In genomic region chr11:69350040-69350439, GRCh38 we compare ENCODE assay signal across 1 cellular context.
TF ChIP-seq lines count a peak whose summit lies in the region.

No MANE protein-coding gene starts in this region.

TF ChIP-seq in IMR-90, 13 proteins besides CTCF, POLR2A, EP300 and RAD21 (continued from another document):
- TF ChIP-seq, protein P1, sequence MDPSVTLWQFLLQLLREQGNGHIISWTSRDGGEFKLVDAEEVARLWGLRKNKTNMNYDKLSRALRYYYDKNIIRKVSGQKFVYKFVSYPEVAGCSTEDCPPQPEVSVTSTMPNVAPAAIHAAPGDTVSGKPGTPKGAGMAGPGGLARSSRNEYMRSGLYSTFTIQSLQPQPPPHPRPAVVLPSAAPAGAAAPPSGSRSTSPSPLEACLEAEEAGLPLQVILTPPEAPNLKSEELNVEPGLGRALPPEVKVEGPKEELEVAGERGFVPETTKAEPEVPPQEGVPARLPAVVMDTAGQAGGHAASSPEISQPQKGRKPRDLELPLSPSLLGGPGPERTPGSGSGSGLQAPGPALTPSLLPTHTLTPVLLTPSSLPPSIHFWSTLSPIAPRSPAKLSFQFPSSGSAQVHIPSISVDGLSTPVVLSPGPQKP (IDR thresholded peaks at IDR 0.05; ENCODE audit: borderline replicate concordance, low read depth, low read length), result no peak
- no peak for TF ChIP-seq USF2 (IDR thresholded peaks at IDR 0.05; ENCODE audit: low read depth, low read length)
- TF ChIP-seq MAZ (IDR thresholded peaks at IDR 0.05; ENCODE audit: borderline replicate concordance, low read depth, low read length), result no peak
